Comparison of ENCODE assay signal across 13 cellular contexts in the genomic region with DNA sequence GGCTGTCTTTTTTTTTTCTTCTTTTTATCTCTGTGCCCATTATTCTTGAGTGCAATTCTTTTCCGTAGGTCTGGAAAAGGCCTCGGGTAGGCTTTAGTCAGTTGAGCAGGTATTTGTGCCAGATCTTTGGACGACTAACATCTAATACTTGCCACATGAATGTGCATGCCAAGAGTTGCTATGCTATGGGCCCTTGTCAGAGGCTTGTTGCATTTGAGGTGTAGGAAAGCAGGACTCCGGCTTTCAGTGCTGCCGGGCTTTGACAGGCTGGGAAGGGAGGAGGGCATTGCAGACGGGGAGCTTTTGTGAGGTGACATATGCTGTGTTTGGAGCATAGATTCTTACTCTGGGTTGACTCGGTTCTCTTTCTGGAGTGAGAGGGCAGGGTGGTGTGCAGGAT. TPM values are rescaled to one million over a fixed set of nuclear protein-coding genes. Genes with fewer than 3 reads are reported as not detected.
A peak's percentile ranks its signal among the peaks of the same experiment; 100 is the strongest.
DNase-seq lines count a peak whose midpoint lies in the region; ATAC-seq and TF ChIP-seq lines count a peak whose summit lies in the region.
"Had no signal": no experiment of that assay in that cellular context is flagged by ENCODE, and none has a peak within 500 bp of the region (broad histone marks: within the 10 kb centered on the region; RNA-seq: fewer than 3 reads in every experiment).

No MANE protein-coding gene starts in this region.

- H3K4me1 ChIP-seq in heart right ventricle, result peaks cover 0 to 35% (median 0%) of the 10 kb centered on the region in 9 donors
- H3K4me1 ChIP-seq in mesendoderm (ENCODE audit: control insufficient read depth, low read depth, low read length), result peaks cover 14% of the 10 kb centered on the region
- peaks cover 22% of the 10 kb centered on the region for H3K4me1 ChIP-seq in MM.1S (ENCODE audit: low read length)

- peak in 5 of 8 donors; percentile 42 to 66 (median 55) for ATAC-seq in heart right ventricle
- ATAC-seq: HCT116 had no signal

- WGBS in heart right ventricle, 2 donors, result 64 to 77% methylated on average over 7 of the region's 7 CpGs
- no CpG with 5 or more reads among the region's 7 CpGs for WGBS in mesendoderm (ENCODE audit: extremely low coverage, insufficient coverage, low lambda C conversion rate)

- H4K8ac ChIP-seq in mesendoderm (ENCODE audit: low read depth, low read length), result no peak overlapping the region

- intact Hi-C loops in heart right ventricle (cut with DNase I), result no loop called here
- intact Hi-C loops in cardiac septum (cut with DNase I), result no loop called here

- H3K4me1 Mint-ChIP-seq in activated CD4-positive, alpha-beta memory T cell treated with anti-CD3 and anti-CD28 coated beads, Interleukin-2, amount 10 ng/mL, durations not matched to agents 7 days and 5 days, result no peaks in the 10 kb centered on the region

- H3K27me3 ChIP-seq in heart right ventricle, result no peaks in the 10 kb centered on the region
- H3K27me3 ChIP-seq in mesendoderm (ENCODE audit: insufficient read depth, low read length, poor library complexity), result no peaks in the 10 kb centered on the region
- no peaks in the 10 kb centered on the region for H3K27me3 ChIP-seq in MM.1S (replicated peaks; ENCODE audit: insufficient read depth, low read length)

- H3F3A ChIP-seq in MM.1S (ENCODE audit: insufficient read depth, low read length), result peaks cover 9% of the 10 kb centered on the region

- no peak overlapping the region for H3K23ac ChIP-seq in mesendoderm (ENCODE audit: low read length)

- H3K56ac ChIP-seq in mesendoderm (ENCODE audit: low read length), result peak overlapping the region; percentile 15

- H3K4ac ChIP-seq in mesendoderm (ENCODE audit: low read depth, low read length), result no peak overlapping the region

- H3K36me3 ChIP-seq in heart right ventricle (no peaks in the 10 kb centered on the region), mesendoderm (ENCODE audit: control insufficient read depth, insufficient read depth, low read length) (no peaks in the 10 kb centered on the region), MM.1S (replicated peaks; ENCODE audit: insufficient read depth, low read length) (no peaks in the 10 kb centered on the region)

- H3K18ac ChIP-seq in mesendoderm (ENCODE audit: low read length), result no peak overlapping the region

- no peaks in the 10 kb centered on the region for H3K9me3 Mint-ChIP-seq in activated CD4-positive, alpha-beta memory T cell treated with anti-CD3 and anti-CD28 coated beads, Interleukin-2, amount 10 ng/mL, durations not matched to agents 7 days and 5 days

- H3K9me3 ChIP-seq in heart right ventricle (no peaks in the 10 kb centered on the region), MM.1S (replicated peaks; ENCODE audit: insufficient read depth, low read length) (no peaks in the 10 kb centered on the region)

- H3K27ac ChIP-seq in heart right ventricle, result peak overlapping the region in 1 of 10 donors; percentile 25
- peak overlapping the region; percentile 26 to 44 for H3K27ac ChIP-seq in coronary artery
- H3K27ac ChIP-seq in mesendoderm (ENCODE audit: low read depth, low read length), result no peak overlapping the region
- no peak overlapping the region for H3K27ac ChIP-seq in MM.1S (ENCODE audit: low read length)
- H3K27ac ChIP-seq: C4-2B had no signal

- no peak overlapping the region for H2AFZ ChIP-seq in MM.1S (ENCODE audit: low read length)

- H3K9me2 ChIP-seq in MM.1S (replicated peaks; ENCODE audit: insufficient read depth, low read length), result no peaks in the 10 kb centered on the region; the same call in 1 of the 2 replicates

- no peak overlapping the region for H2BK15ac ChIP-seq in mesendoderm (replicated peaks; ENCODE audit: low read depth)

- H3K27me3 Mint-ChIP-seq in activated CD4-positive, alpha-beta memory T cell treated with anti-CD3 and anti-CD28 coated beads, Interleukin-2, amount 10 ng/mL, durations not matched to agents 7 days and 5 days, result no peaks in the 10 kb centered on the region

- CTCF ChIA-PET in activated CD4-positive, alpha-beta memory T cell treated with anti-CD3 and anti-CD28 coated beads, Interleukin-2, amount 10 ng/mL, durations not matched to agents 7 days and 5 days (lab: Charles Lee), result no interaction called here

- POLR2A ChIA-PET in activated CD4-positive, alpha-beta memory T cell treated with anti-CD3 and anti-CD28 coated beads, Interleukin-2, amount 10 ng/mL, durations not matched to agents 7 days and 5 days (lab: Charles Lee), result no interaction called here

- no peak overlapping the region for H4K5ac ChIP-seq in mesendoderm (ENCODE audit: low read length)

- no peak for TF ChIP-seq CTCF in heart right ventricle (IDR thresholded peaks at IDR 0.05)
- TF ChIP-seq CTCF in coronary artery (IDR thresholded peaks at IDR 0.05), result no peak
- TF ChIP-seq CTCF in MM.1S (IDR thresholded peaks at IDR 0.05; ENCODE audit: low read length), result no peak

- H3K79me2 ChIP-seq in mesendoderm (ENCODE audit: control insufficient read depth, insufficient read depth, low read length) (peaks cover 2% of the 10 kb centered on the region), MM.1S (ENCODE audit: low read length) (peaks cover 99% of the 10 kb centered on the region)

- no peak overlapping the region for H2BK120ac ChIP-seq in mesendoderm (ENCODE audit: low read depth, low read length)

- H3K9ac ChIP-seq in mesendoderm (ENCODE audit: low read length), result no peak overlapping the region
- H3K9ac ChIP-seq in MM.1S (ENCODE audit: low read length), result no peak overlapping the region

- peak overlapping the region; percentile 10 for H2BK5ac ChIP-seq in mesendoderm (ENCODE audit: low read length)

- H3K27ac Mint-ChIP-seq in activated CD4-positive, alpha-beta memory T cell treated with anti-CD3 and anti-CD28 coated beads, Interleukin-2, amount 10 ng/mL, durations not matched to agents 7 days and 5 days, result no peak overlapping the region

- H3K4me3 Mint-ChIP-seq in activated CD4-positive, alpha-beta memory T cell treated with anti-CD3 and anti-CD28 coated beads, Interleukin-2, amount 10 ng/mL, durations not matched to agents 7 days and 5 days, result no peak overlapping the region

- no peak overlapping the region for H2AK5ac ChIP-seq in mesendoderm (ENCODE audit: low read length)

- H3K79me1 ChIP-seq in mesendoderm (ENCODE audit: low read length), result peaks cover 5% of the 10 kb centered on the region

- H4K20me1 ChIP-seq in MM.1S (ENCODE audit: insufficient read depth, low read length), result no peaks in the 10 kb centered on the region

- H3K4me3 ChIP-seq in heart right ventricle (no peak overlapping the region), coronary artery (no peak overlapping the region), mesendoderm (ENCODE audit: low read length) (no peak overlapping the region), MM.1S (ENCODE audit: low read length) (no peak overlapping the region)

- DNase-seq in heart right ventricle (no peak), cardiac septum (ENCODE audit: low spot score) (no peak), coronary artery (ENCODE audit: low spot score) (no peak), mesendoderm (no peak), NCI-H1436 treated with DMSO at 0.1 percent for 48 hours (lab: John Stamatoyannopoulos, UW) (no peak), MM.1S (no peak)
- DNase-seq in activated CD4-positive, alpha-beta memory T cell treated with anti-CD3 and anti-CD28 coated beads, Interleukin-2, amount 10 ng/mL, durations not matched to agents 7 days and 5 days, result no peak
- DNase-seq: GDM1; MV-4-11; NCI-H1930; NK-92 treated with Interleukin-12 subunit alpha and Interleukin-12 subunit beta, amount 100 ng/mL, for 24 hours had no signal

- H3K4me2 ChIP-seq in mesendoderm (ENCODE audit: low read length), result no peak overlapping the region
- H3K4me2 ChIP-seq in MM.1S (ENCODE audit: low read depth, low read length), result no peak overlapping the region

- no peaks in the 10 kb centered on the region for H3K36me3 Mint-ChIP-seq in activated CD4-positive, alpha-beta memory T cell treated with anti-CD3 and anti-CD28 coated beads, Interleukin-2, amount 10 ng/mL, durations not matched to agents 7 days and 5 days (ENCODE audit: low read depth)

RNA-seq across cellular contexts. Expression of a gene that starts 10.2 kb away (rescaled TPM):
- total RNA-seq in heart right ventricle (1 to 10 TPM; 1.2 to 7.0 (median 4.7) TPM), cardiac septum (6.4 TPM)
- 1 to 10 TPM; 1.3 to 7.5 TPM for polyA plus RNA-seq in heart right ventricle
- 6.6 TPM for polyA plus RNA-seq in mesendoderm (2013, experiment 1 of 2)
- 6.9 TPM for polyA plus RNA-seq in mesendoderm (2013, experiment 2 of 2)
- 1 to 10 TPM; 4.0 to 4.1 TPM for total RNA-seq in activated CD4-positive, alpha-beta memory T cell treated with anti-CD3 and anti-CD28 coated beads, Interleukin-2, amount 10 ng/mL, durations not matched to agents 7 days and 5 days

Comparison
In these comparisons a context has a peak if more than half of its experiments do, and no peak if none do; other contexts are left out.
1. H3K27ac ChIP-seq: peak in coronary artery (2 of 2); none in mesendoderm (single experiment) and MM.1S (single experiment).